Comparison of ENCODE assay signal across 2 cellular contexts in the genomic region with DNA sequence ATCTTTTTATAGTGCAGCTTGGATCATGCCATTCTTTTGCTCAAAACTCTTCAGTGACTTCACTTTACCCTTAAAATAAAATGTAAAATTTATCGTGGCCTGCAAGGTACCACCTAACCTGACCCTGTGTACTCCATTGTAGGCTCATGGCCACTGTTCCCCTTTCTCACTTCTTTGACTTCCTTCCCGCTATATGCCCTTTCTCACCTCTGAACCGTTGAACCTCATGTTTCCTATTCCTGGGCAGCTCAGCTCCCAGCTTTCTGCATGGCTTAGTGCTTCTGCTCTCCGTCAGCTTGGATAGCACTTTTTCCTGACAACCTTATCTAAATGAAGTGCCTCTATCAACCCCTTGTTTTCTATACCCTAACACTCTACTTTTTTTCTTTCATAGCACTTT.
TF ChIP-seq lines count a peak whose summit lies in the region.

No MANE protein-coding gene starts in this region.

TF ChIP-seq in liver, 16 proteins besides CTCF, POLR2A, EP300 and RAD21 (continued from another document):
- TF ChIP-seq NR2F2 (IDR thresholded peaks at IDR 0.05), result peak; percentile 95

TF ChIP-seq in HepG2, 621 proteins besides CTCF, POLR2A, EP300 and RAD21 (continued from another document):
- TF ChIP-seq, protein P1, sequence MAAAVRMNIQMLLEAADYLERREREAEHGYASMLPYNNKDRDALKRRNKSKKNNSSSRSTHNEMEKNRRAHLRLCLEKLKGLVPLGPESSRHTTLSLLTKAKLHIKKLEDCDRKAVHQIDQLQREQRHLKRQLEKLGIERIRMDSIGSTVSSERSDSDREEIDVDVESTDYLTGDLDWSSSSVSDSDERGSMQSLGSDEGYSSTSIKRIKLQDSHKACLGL (CRISPR knock-in tag; IDR thresholded peaks at IDR 0.05), result no peak
- TF ChIP-seq, protein P2, sequence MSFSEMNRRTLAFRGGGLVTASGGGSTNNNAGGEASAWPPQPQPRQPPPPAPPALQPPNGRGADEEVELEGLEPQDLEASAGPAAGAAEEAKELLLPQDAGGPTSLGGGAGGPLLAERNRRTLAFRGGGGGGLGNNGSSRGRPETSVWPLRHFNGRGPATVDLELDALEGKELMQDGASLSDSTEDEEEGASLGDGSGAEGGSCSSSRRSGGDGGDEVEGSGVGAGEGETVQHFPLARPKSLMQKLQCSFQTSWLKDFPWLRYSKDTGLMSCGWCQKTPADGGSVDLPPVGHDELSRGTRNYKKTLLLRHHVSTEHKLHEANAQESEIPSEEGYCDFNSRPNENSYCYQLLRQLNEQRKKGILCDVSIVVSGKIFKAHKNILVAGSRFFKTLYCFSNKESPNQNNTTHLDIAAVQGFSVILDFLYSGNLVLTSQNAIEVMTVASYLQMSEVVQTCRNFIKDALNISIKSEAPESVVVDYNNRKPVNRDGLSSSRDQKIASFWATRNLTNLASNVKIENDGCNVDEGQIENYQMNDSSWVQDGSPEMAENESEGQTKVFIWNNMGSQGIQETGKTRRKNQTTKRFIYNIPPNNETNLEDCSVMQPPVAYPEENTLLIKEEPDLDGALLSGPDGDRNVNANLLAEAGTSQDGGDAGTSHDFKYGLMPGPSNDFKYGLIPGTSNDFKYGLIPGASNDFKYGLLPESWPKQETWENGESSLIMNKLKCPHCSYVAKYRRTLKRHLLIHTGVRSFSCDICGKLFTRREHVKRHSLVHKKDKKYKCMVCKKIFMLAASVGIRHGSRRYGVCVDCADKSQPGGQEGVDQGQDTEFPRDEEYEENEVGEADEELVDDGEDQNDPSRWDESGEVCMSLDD (CRISPR knock-in tag; IDR thresholded peaks at IDR 0.05; ENCODE audit: borderline replicate concordance), result no peak
- TF ChIP-seq SNAI1 (CRISPR knock-in tag; IDR thresholded peaks at IDR 0.05; ENCODE audit: borderline replicate concordance) (no peak), ZNF546 (CRISPR knock-in tag; conservative IDR thresholded peaks at IDR 0.05) (no peak), ZNF451 (CRISPR knock-in tag; IDR thresholded peaks at IDR 0.05) (no peak), HMG20B (CRISPR knock-in tag; conservative IDR thresholded peaks at IDR 0.05) (no peak), NCOA5 (CRISPR knock-in tag; IDR thresholded peaks at IDR 0.05) (no peak), ZNF225 (CRISPR knock-in tag; IDR thresholded peaks at IDR 0.05) (no peak), ZNF562 (CRISPR knock-in tag; IDR thresholded peaks at IDR 0.05; ENCODE audit: borderline replicate concordance) (no peak), FLYWCH1 (CRISPR knock-in tag; IDR thresholded peaks at IDR 0.05) (no peak), JARID2 (CRISPR knock-in tag; IDR thresholded peaks at IDR 0.05; ENCODE audit: insufficient replicate concordance) (no peak), FOXA1 (IDR thresholded peaks at IDR 0.05) (no peak), FOXA1 (CRISPR knock-in tag; IDR thresholded peaks at IDR 0.05) (no peak), NPAS2 (CRISPR knock-in tag; IDR thresholded peaks at IDR 0.05; ENCODE audit: borderline replicate concordance) (no peak)
- TF ChIP-seq, protein P3, sequence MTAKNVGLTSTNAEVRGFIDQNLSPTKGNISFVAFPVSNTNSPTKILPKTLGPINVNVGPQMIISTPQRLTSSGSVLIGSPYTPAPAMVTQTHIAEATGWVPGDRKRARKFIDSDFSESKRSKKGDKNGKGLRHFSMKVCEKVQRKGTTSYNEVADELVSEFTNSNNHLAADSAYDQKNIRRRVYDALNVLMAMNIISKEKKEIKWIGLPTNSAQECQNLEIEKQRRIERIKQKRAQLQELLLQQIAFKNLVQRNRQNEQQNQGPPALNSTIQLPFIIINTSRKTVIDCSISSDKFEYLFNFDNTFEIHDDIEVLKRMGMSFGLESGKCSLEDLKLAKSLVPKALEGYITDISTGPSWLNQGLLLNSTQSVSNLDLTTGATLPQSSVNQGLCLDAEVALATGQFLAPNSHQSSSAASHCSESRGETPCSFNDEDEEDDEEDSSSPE (CRISPR knock-in tag; IDR thresholded peaks at IDR 0.05), result no peak
- TF ChIP-seq, protein P4, sequence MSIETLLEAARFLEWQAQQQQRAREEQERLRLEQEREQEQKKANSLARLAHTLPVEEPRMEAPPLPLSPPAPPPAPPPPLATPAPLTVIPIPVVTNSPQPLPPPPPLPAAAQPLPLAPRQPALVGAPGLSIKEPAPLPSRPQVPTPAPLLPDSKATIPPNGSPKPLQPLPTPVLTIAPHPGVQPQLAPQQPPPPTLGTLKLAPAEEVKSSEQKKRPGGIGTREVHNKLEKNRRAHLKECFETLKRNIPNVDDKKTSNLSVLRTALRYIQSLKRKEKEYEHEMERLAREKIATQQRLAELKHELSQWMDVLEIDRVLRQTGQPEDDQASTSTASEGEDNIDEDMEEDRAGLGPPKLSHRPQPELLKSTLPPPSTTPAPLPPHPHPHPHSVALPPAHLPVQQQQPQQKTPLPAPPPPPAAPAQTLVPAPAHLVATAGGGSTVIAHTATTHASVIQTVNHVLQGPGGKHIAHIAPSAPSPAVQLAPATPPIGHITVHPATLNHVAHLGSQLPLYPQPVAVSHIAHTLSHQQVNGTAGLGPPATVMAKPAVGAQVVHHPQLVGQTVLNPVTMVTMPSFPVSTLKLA (IDR thresholded peaks at IDR 0.05), result no peak
- TF ChIP-seq, protein P5, sequence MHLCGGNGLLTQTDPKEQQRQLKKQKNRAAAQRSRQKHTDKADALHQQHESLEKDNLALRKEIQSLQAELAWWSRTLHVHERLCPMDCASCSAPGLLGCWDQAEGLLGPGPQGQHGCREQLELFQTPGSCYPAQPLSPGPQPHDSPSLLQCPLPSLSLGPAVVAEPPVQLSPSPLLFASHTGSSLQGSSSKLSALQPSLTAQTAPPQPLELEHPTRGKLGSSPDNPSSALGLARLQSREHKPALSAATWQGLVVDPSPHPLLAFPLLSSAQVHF (CRISPR knock-in tag; IDR thresholded peaks at IDR 0.05), result no peak
- TF ChIP-seq, protein P6, sequence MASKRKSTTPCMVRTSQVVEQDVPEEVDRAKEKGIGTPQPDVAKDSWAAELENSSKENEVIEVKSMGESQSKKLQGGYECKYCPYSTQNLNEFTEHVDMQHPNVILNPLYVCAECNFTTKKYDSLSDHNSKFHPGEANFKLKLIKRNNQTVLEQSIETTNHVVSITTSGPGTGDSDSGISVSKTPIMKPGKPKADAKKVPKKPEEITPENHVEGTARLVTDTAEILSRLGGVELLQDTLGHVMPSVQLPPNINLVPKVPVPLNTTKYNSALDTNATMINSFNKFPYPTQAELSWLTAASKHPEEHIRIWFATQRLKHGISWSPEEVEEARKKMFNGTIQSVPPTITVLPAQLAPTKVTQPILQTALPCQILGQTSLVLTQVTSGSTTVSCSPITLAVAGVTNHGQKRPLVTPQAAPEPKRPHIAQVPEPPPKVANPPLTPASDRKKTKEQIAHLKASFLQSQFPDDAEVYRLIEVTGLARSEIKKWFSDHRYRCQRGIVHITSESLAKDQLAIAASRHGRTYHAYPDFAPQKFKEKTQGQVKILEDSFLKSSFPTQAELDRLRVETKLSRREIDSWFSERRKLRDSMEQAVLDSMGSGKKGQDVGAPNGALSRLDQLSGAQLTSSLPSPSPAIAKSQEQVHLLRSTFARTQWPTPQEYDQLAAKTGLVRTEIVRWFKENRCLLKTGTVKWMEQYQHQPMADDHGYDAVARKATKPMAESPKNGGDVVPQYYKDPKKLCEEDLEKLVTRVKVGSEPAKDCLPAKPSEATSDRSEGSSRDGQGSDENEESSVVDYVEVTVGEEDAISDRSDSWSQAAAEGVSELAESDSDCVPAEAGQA (IDR thresholded peaks at IDR 0.05; ENCODE audit: low read depth), result no peak
- TF ChIP-seq, protein P6 (CRISPR knock-in tag; IDR thresholded peaks at IDR 0.05; ENCODE audit: borderline replicate concordance), result no peak
- TF ChIP-seq, protein P7, sequence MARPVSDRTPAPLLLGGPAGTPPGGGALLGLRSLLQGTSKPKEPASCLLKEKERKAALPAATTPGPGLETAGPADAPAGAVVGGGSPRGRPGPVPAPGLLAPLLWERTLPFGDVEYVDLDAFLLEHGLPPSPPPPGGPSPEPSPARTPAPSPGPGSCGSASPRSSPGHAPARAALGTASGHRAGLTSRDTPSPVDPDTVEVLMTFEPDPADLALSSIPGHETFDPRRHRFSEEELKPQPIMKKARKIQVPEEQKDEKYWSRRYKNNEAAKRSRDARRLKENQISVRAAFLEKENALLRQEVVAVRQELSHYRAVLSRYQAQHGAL (CRISPR knock-in tag; IDR thresholded peaks at IDR 0.05; ENCODE audit: not compliant biosample characterization), result no peak
